Comparison of ENCODE assay signal across 11 cellular contexts in the genomic region with DNA sequence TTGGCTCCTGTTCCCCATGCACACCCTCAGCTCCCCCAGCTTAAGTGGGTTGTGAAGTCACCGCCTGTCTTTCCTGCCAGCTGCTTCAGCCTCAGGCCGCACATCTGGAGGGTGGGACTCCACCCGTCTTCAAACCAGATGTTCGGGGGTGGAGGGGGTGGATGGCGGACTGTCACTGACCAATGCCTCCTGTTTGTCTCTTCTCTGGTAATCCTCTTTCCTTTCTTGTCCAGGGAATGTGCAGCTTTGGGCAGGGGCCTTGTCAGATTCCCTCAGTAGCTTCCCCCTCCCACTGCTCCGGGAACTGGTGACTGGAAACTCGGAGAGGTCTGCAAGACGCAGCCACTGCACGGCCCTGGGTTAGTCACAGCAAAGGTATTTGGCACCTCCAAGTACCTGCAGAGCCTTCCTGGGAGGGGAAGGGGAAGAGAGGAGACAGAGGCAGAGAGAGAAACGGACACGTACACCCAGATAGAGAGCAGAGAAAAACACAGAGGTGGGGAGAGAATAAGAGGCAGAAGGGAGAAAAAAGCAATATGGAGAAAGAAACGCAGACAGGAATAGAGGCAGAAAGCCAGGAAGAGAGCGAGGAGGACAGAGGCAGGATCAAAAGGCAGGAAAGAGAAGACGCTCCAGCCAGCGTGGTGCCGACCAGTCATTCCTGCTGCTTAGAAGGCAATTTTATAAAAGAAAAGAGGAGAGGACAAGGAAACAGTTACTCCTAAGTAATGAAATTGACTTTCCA. TPM values are rescaled to one million over a fixed set of nuclear protein-coding genes. Genes with fewer than 3 reads are reported as not detected.
A peak's percentile ranks its signal among the peaks of the same experiment; 100 is the strongest.
DNase-seq lines count a peak whose midpoint lies in the region; ATAC-seq and TF ChIP-seq lines count a peak whose summit lies in the region.
"Had no signal": no experiment of that assay in that cellular context is flagged by ENCODE, and none has a peak within 500 bp of the region (broad histone marks: within the 10 kb centered on the region; RNA-seq: fewer than 3 reads in every experiment).

No MANE protein-coding gene starts in this region.

- ATAC-seq in WTC11 = peak; percentile 81
- no peak for ATAC-seq in HG03139 (IDR thresholded peaks at IDR 0.05; ENCODE audit: unreplicated experiment)
- no peak for ATAC-seq in GM19324 (IDR thresholded peaks at IDR 0.05; ENCODE audit: low FRiP score, unreplicated experiment)
- ATAC-seq in HG03175 (IDR thresholded peaks at IDR 0.05; ENCODE audit: unreplicated experiment) = no peak

- DNase-seq in EH (ENCODE audit: low read depth) (peak; percentile 40), WTC11 (ENCODE audit: low spot score) (peak; percentile 26), cardiac muscle cell (ENCODE audit: low read depth in 1 of 2, low spot score in 1 of 2) (peak; percentile 15 to 48), osteoblast (ENCODE audit: insufficient read length, low spot score, missing footprints) (no peak), RPMI8226 (no peak)
- DNase-seq: naive B cell, NCI-H510A treated with DMSO at 0.1 percent for 48 hours had no signal

- H3K4me3 ChIP-seq in cardiac muscle cell = no peak overlapping the region
- H3K4me3 ChIP-seq in osteoblast (ENCODE audit: insufficient read depth, low read length) = peak overlapping the region; percentile 13

- peaks cover 17% of the 10 kb centered on the region for H3K4me1 Mint-ChIP-seq in WTC11
- H3K4me1 Mint-ChIP-seq: CD14-positive monocyte, naive B cell had no signal

- POLR2A ChIA-PET in WTC11 (lab: Charles Lee) = no interaction called here

- peak overlapping the region; percentile 23 for H3K4me2 ChIP-seq in osteoblast (ENCODE audit: insufficient read depth, low read length)

- no peaks in the 10 kb centered on the region for H3K36me3 Mint-ChIP-seq in WTC11
- H3K36me3 Mint-ChIP-seq: CD14-positive monocyte had no signal

- TF ChIP-seq CTCF in WTC11 (IDR thresholded peaks at IDR 0.05) = no peak
- no peak for TF ChIP-seq CTCF in cardiac muscle cell (IDR thresholded peaks at IDR 0.05; ENCODE audit: low read depth, low read length)
- no peak for TF ChIP-seq CTCF in osteoblast (IDR thresholded peaks at IDR 0.05; ENCODE audit: extremely low read depth, low read depth, low read length)

- H3K27me3 ChIP-seq in cardiac muscle cell (no peaks in the 10 kb centered on the region), osteoblast (ENCODE audit: insufficient read depth, low read length) (no peaks in the 10 kb centered on the region)

- H3K4me1 ChIP-seq in cardiac muscle cell (ENCODE audit: low read depth) (no peaks in the 10 kb centered on the region), osteoblast (ENCODE audit: insufficient read depth, low read length) (peaks cover 20% of the 10 kb centered on the region)

- H3K27ac ChIP-seq in cardiac muscle cell (no peak overlapping the region), osteoblast (ENCODE audit: low read depth, low read length) (no peak overlapping the region)

- H3K27ac Mint-ChIP-seq in WTC11 = 0 out of 2 replicates have a peak overlapping the region, but pooled peaks have one; percentile 5

- no peaks in the 10 kb centered on the region for H3K9me3 Mint-ChIP-seq in WTC11

- CTCF ChIA-PET in WTC11 (lab: Charles Lee) = interaction anchor here (1.2 to 2.6 kb wide), 2 partner anchors 31 to 52 kb away, joined by 7 to 10 read pairs; no protein-coding TSS in a partner anchor

- H2AFZ ChIP-seq in osteoblast (ENCODE audit: low read length) = peak overlapping the region; percentile 27

- no peak overlapping the region for H3K4me3 Mint-ChIP-seq in WTC11
- H3K4me3 Mint-ChIP-seq: CD14-positive monocyte, naive B cell had no signal

- H3K9me3 ChIP-seq in cardiac muscle cell (ENCODE audit: low read depth) = no peaks in the 10 kb centered on the region
- H3K9me3 ChIP-seq in osteoblast (ENCODE audit: low read depth, low read length) = no peaks in the 10 kb centered on the region

- H4K20me1 ChIP-seq in osteoblast (ENCODE audit: insufficient read depth, low read length) = no peaks in the 10 kb centered on the region

- no peaks in the 10 kb centered on the region; the same call in 1 of the 2 replicates for H3K27me3 Mint-ChIP-seq in WTC11 (ENCODE audit: low read depth)

- H3K36me3 ChIP-seq in cardiac muscle cell (no peaks in the 10 kb centered on the region), osteoblast (ENCODE audit: insufficient read depth, low read length) (no peaks in the 10 kb centered on the region)

- no peaks in the 10 kb centered on the region for H3K79me2 ChIP-seq in osteoblast (ENCODE audit: insufficient read depth, low read length)

TF ChIP-seq in WTC11, 78 proteins besides CTCF, POLR2A, EP300 and RAD21:
- TF ChIP-seq ZNF263 (CRISPR knock-in tag; IDR thresholded peaks at IDR 0.05; ENCODE audit: low read depth) (no peak), FOXP1 (CRISPR knock-in tag; IDR thresholded peaks at IDR 0.05; ENCODE audit: borderline replicate concordance) (no peak), CREM (CRISPR knock-in tag; IDR thresholded peaks at IDR 0.05) (no peak), TEAD4 (CRISPR knock-in tag; IDR thresholded peaks at IDR 0.05) (no peak), TP53 (CRISPR knock-in tag; IDR thresholded peaks at IDR 0.05) (no peak), ZNF121 (CRISPR knock-in tag; IDR thresholded peaks at IDR 0.05) (no peak), ESRRA (CRISPR knock-in tag; IDR thresholded peaks at IDR 0.05; ENCODE audit: borderline replicate concordance) (no peak), NR3C1 (CRISPR knock-in tag; conservative IDR thresholded peaks at IDR 0.05; ENCODE audit: low read depth) (no peak), CBFB (CRISPR knock-in tag; IDR thresholded peaks at IDR 0.05; ENCODE audit: low read depth) (no peak), TCF7 (CRISPR knock-in tag; IDR thresholded peaks at IDR 0.05; ENCODE audit: low read depth) (no peak)
- TF ChIP-seq, protein P1, sequence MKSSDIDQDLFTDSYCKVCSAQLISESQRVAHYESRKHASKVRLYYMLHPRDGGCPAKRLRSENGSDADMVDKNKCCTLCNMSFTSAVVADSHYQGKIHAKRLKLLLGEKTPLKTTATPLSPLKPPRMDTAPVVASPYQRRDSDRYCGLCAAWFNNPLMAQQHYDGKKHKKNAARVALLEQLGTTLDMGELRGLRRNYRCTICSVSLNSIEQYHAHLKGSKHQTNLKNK (CRISPR knock-in tag; IDR thresholded peaks at IDR 0.05) = no peak
- TF ChIP-seq, protein P2, sequence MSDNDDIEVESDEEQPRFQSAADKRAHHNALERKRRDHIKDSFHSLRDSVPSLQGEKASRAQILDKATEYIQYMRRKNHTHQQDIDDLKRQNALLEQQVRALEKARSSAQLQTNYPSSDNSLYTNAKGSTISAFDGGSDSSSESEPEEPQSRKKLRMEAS (CRISPR knock-in tag; IDR thresholded peaks at IDR 0.05) = no peak
- TF ChIP-seq, protein P3, sequence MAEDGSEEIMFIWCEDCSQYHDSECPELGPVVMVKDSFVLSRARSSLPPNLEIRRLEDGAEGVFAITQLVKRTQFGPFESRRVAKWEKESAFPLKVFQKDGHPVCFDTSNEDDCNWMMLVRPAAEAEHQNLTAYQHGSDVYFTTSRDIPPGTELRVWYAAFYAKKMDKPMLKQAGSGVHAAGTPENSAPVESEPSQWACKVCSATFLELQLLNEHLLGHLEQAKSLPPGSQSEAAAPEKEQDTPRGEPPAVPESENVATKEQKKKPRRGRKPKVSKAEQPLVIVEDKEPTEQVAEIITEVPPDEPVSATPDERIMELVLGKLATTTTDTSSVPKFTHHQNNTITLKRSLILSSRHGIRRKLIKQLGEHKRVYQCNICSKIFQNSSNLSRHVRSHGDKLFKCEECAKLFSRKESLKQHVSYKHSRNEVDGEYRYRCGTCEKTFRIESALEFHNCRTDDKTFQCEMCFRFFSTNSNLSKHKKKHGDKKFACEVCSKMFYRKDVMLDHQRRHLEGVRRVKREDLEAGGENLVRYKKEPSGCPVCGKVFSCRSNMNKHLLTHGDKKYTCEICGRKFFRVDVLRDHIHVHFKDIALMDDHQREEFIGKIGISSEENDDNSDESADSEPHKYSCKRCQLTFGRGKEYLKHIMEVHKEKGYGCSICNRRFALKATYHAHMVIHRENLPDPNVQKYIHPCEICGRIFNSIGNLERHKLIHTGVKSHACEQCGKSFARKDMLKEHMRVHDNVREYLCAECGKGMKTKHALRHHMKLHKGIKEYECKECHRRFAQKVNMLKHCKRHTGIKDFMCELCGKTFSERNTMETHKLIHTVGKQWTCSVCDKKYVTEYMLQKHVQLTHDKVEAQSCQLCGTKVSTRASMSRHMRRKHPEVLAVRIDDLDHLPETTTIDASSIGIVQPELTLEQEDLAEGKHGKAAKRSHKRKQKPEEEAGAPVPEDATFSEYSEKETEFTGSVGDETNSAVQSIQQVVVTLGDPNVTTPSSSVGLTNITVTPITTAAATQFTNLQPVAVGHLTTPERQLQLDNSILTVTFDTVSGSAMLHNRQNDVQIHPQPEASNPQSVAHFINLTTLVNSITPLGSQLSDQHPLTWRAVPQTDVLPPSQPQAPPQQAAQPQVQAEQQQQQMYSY (CRISPR knock-in tag; IDR thresholded peaks at IDR 0.05) = no peak

RNA-seq across cellular contexts. Expression of a gene that starts 56.1 kb away (rescaled TPM):
- total RNA-seq in WTC11 (2021) = 3.3 to 4.0 TPM (median 4.0 TPM) in 3 replicates
- 72.8 and 91.3 TPM in 2 replicates for total RNA-seq in cardiac muscle cell
- 85.9 and 126 TPM in 2 replicates for polyA plus RNA-seq in cardiac muscle cell
- 1,020 and 1,293 TPM in 2 replicates for total RNA-seq in osteoblast
- polyA plus RNA-seq: CD14-positive monocyte had no signal

Comparison
In these comparisons a context has a peak if more than half of its experiments do, and no peak if none do; other contexts are left out.
1. DNase-seq: peak in EH (single experiment), WTC11 (single experiment) and cardiac muscle cell (2 of 2); none in osteoblast (single experiment) and RPMI8226 (single experiment).
2. RNA of a gene that starts 56.1 kb away (total RNA-seq): 1,020 to 1,293 TPM in osteoblast and 72.8 to 91.3 TPM in cardiac muscle cell; 3.3 to 4.0 TPM in WTC11; every median in the first group is over 10 times any median in the second.